1 cellular context compared by ENCODE assay signal in the genomic region with DNA sequence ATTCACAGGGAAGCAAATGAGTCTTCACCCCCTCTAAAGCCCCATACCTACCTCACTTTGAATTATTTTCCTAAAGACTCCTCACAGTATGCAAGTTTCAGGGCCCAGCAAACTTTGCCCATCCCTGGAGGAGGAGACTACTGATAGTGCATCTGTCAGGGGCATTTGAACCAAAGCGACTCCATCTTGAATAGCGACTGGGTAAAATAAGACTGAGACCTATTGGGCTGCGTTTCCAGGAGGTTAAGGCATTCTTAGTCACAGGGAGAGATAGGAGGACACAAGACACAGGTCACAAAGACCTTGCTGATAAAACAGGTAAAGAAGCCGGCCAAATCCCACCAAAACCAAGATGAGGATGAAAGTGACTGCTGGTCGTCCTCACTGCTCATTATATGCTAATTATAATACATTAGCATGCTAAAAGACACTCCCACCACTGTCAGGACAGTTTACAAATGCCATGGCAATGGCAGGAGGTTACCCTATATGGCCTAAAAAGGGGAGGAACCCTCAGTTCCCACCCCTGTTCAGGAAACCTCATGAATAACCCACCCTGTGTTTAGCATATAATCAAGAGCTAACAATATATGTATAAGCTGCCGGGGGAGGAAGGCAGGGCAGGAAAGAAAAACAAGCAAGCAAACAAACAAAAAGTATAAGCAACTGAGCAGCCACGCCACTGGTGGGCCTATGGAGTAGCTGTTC.
TF ChIP-seq lines count a peak whose summit lies in the region.

No MANE protein-coding gene starts in this region.

TF ChIP-seq in K562, 482 proteins besides CTCF, POLR2A, EP300 and RAD21 (continued from another document and continues in another):
- TF ChIP-seq ZNF639 (CRISPR knock-in tag; conservative IDR thresholded peaks at IDR 0.05 in 1 of 2, IDR thresholded peaks at IDR 0.05 in 1 of 2) (peak in 1 of 2 experiments; percentile 90; a peak in 2 of 4 replicates), SFPQ (IDR thresholded peaks at IDR 0.05; ENCODE audit: low read depth, low read length) (no peak), BCL6 (CRISPR knock-in tag; IDR thresholded peaks at IDR 0.05) (peak; percentile 87; the same call in 1 of the 2 replicates), NEUROD1 (IDR thresholded peaks at IDR 0.05; ENCODE audit: borderline replicate concordance, low read depth, low read length, partially characterized antibody) (no peak), NFE2L1 (tag; IDR thresholded peaks at IDR 0.05; ENCODE audit: borderline replicate concordance, low read depth) (peak; percentile 70), ZBTB17 (CRISPR knock-in tag; IDR thresholded peaks at IDR 0.05) (peak; percentile 85), HOMEZ (CRISPR knock-in tag; IDR thresholded peaks at IDR 0.05) (peak; percentile 86; the same call in 1 of the 2 replicates), YBX1 (IDR thresholded peaks at IDR 0.05) (no peak), ELK1 (CRISPR knock-in tag; IDR thresholded peaks at IDR 0.05) (no peak), MECOM (CRISPR knock-in tag; IDR thresholded peaks at IDR 0.05) (peak; percentile 95), EP400 (IDR thresholded peaks at IDR 0.05) (no peak), USF2 (CRISPR knock-in tag; IDR thresholded peaks at IDR 0.05) (no peak), NR2F6 (CRISPR knock-in tag; IDR thresholded peaks at IDR 0.05) (no peak), CBX2 (IDR thresholded peaks at IDR 0.05; ENCODE audit: insufficient read depth, low read length, poor library complexity, severe bottlenecking) (no peak), NELFE (IDR thresholded peaks at IDR 0.05; ENCODE audit: insufficient read depth, insufficient read length) (no peak), KLF16 (IDR thresholded peaks at IDR 0.05) (no peak), MED1 (CRISPR knock-in tag; IDR thresholded peaks at IDR 0.05; ENCODE audit: borderline replicate concordance) (no peak), SNIP1 (IDR thresholded peaks at IDR 0.05; ENCODE audit: low read depth) (no peak), THRAP3 (IDR thresholded peaks at IDR 0.05; ENCODE audit: borderline replicate concordance) (no peak), ZNF143 (CRISPR knock-in tag; IDR thresholded peaks at IDR 0.05) (no peak), NFATC3 (IDR thresholded peaks at IDR 0.05) (no peak), ZNF644 (tag; IDR thresholded peaks at IDR 0.05; ENCODE audit: low read depth) (peak; percentile 89)
- TF ChIP-seq, protein P1, sequence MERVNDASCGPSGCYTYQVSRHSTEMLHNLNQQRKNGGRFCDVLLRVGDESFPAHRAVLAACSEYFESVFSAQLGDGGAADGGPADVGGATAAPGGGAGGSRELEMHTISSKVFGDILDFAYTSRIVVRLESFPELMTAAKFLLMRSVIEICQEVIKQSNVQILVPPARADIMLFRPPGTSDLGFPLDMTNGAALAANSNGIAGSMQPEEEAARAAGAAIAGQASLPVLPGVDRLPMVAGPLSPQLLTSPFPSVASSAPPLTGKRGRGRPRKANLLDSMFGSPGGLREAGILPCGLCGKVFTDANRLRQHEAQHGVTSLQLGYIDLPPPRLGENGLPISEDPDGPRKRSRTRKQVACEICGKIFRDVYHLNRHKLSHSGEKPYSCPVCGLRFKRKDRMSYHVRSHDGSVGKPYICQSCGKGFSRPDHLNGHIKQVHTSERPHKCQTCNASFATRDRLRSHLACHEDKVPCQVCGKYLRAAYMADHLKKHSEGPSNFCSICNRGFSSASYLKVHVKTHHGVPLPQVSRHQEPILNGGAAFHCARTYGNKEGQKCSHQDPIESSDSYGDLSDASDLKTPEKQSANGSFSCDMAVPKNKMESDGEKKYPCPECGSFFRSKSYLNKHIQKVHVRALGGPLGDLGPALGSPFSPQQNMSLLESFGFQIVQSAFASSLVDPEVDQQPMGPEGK (CRISPR knock-in tag; IDR thresholded peaks at IDR 0.05; ENCODE audit: borderline replicate concordance): no peak
- TF ChIP-seq, protein P2, sequence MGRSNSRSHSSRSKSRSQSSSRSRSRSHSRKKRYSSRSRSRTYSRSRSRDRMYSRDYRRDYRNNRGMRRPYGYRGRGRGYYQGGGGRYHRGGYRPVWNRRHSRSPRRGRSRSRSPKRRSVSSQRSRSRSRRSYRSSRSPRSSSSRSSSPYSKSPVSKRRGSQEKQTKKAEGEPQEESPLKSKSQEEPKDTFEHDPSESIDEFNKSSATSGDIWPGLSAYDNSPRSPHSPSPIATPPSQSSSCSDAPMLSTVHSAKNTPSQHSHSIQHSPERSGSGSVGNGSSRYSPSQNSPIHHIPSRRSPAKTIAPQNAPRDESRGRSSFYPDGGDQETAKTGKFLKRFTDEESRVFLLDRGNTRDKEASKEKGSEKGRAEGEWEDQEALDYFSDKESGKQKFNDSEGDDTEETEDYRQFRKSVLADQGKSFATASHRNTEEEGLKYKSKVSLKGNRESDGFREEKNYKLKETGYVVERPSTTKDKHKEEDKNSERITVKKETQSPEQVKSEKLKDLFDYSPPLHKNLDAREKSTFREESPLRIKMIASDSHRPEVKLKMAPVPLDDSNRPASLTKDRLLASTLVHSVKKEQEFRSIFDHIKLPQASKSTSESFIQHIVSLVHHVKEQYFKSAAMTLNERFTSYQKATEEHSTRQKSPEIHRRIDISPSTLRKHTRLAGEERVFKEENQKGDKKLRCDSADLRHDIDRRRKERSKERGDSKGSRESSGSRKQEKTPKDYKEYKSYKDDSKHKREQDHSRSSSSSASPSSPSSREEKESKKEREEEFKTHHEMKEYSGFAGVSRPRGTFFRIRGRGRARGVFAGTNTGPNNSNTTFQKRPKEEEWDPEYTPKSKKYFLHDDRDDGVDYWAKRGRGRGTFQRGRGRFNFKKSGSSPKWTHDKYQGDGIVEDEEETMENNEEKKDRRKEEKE (IDR thresholded peaks at IDR 0.05; ENCODE audit: borderline replicate concordance in 1 of 2, control insufficient read depth in 1 of 2, low read depth in 2 of 2, low read length in 1 of 2): no peak
- TF ChIP-seq, protein P3, sequence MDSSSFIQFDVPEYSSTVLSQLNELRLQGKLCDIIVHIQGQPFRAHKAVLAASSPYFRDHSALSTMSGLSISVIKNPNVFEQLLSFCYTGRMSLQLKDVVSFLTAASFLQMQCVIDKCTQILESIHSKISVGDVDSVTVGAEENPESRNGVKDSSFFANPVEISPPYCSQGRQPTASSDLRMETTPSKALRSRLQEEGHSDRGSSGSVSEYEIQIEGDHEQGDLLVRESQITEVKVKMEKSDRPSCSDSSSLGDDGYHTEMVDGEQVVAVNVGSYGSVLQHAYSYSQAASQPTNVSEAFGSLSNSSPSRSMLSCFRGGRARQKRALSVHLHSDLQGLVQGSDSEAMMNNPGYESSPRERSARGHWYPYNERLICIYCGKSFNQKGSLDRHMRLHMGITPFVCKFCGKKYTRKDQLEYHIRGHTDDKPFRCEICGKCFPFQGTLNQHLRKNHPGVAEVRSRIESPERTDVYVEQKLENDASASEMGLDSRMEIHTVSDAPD (CRISPR knock-in tag; IDR thresholded peaks at IDR 0.05): 0 out of 2 replicates have a peak, but pooled peaks have one; percentile 46
- TF ChIP-seq, protein P4, sequence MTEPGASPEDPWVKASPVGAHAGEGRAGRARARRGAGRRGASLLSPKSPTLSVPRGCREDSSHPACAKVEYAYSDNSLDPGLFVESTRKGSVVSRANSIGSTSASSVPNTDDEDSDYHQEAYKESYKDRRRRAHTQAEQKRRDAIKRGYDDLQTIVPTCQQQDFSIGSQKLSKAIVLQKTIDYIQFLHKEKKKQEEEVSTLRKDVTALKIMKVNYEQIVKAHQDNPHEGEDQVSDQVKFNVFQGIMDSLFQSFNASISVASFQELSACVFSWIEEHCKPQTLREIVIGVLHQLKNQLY (CRISPR knock-in tag; conservative IDR thresholded peaks at IDR 0.05): no peak
- TF ChIP-seq, protein P5, sequence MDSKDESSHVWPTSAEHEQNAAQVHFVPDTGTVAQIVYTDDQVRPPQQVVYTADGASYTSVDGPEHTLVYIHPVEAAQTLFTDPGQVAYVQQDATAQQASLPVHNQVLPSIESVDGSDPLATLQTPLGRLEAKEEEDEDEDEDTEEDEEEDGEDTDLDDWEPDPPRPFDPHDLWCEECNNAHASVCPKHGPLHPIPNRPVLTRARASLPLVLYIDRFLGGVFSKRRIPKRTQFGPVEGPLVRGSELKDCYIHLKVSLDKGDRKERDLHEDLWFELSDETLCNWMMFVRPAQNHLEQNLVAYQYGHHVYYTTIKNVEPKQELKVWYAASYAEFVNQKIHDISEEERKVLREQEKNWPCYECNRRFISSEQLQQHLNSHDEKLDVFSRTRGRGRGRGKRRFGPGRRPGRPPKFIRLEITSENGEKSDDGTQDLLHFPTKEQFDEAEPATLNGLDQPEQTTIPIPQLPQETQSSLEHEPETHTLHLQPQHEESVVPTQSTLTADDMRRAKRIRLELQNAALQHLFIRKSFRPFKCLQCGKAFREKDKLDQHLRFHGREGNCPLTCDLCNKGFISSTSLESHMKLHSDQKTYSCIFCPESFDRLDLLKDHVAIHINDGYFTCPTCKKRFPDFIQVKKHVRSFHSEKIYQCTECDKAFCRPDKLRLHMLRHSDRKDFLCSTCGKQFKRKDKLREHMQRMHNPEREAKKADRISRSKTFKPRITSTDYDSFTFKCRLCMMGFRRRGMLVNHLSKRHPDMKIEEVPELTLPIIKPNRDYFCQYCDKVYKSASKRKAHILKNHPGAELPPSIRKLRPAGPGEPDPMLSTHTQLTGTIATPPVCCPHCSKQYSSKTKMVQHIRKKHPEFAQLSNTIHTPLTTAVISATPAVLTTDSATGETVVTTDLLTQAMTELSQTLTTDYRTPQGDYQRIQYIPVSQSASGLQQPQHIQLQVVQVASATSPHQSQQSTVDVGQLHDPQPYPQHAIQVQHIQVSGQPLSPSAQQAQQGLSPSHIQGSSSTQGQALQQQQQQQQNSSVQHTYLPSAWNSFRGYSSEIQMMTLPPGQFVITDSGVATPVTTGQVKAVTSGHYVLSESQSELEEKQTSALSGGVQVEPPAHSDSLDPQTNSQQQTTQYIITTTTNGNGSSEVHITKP (IDR thresholded peaks at IDR 0.05; ENCODE audit: partially characterized antibody): no peak
